Comparison of ENCODE assay signal across 1 cellular context in genomic region chr3:133662256-133662773, GRCh38.
TF ChIP-seq lines count a peak whose summit lies in the region.

No MANE protein-coding gene starts in this region.

TF ChIP-seq in HepG2, 621 proteins besides CTCF, POLR2A, EP300 and RAD21 (continued from another document and continues in another):
- TF ChIP-seq, protein P1, sequence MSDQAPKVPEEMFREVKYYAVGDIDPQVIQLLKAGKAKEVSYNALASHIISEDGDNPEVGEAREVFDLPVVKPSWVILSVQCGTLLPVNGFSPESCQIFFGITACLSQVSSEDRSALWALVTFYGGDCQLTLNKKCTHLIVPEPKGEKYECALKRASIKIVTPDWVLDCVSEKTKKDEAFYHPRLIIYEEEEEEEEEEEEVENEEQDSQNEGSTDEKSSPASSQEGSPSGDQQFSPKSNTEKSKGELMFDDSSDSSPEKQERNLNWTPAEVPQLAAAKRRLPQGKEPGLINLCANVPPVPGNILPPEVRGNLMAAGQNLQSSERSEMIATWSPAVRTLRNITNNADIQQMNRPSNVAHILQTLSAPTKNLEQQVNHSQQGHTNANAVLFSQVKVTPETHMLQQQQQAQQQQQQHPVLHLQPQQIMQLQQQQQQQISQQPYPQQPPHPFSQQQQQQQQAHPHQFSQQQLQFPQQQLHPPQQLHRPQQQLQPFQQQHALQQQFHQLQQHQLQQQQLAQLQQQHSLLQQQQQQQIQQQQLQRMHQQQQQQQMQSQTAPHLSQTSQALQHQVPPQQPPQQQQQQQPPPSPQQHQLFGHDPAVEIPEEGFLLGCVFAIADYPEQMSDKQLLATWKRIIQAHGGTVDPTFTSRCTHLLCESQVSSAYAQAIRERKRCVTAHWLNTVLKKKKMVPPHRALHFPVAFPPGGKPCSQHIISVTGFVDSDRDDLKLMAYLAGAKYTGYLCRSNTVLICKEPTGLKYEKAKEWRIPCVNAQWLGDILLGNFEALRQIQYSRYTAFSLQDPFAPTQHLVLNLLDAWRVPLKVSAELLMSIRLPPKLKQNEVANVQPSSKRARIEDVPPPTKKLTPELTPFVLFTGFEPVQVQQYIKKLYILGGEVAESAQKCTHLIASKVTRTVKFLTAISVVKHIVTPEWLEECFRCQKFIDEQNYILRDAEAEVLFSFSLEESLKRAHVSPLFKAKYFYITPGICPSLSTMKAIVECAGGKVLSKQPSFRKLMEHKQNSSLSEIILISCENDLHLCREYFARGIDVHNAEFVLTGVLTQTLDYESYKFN (CRISPR knock-in tag; conservative IDR thresholded peaks at IDR 0.05): no peak
- TF ChIP-seq ZKSCAN8 (CRISPR knock-in tag; IDR thresholded peaks at IDR 0.05; ENCODE audit: borderline replicate concordance) (0 out of 2 replicates have a peak, but pooled peaks have one; percentile 17), TOPORS (CRISPR knock-in tag; IDR thresholded peaks at IDR 0.05) (no peak), ISX (CRISPR knock-in tag; conservative IDR thresholded peaks at IDR 0.05) (no peak), HIVEP1 (CRISPR knock-in tag; IDR thresholded peaks at IDR 0.05) (no peak), DR1 (CRISPR knock-in tag; IDR thresholded peaks at IDR 0.05) (no peak), ZNF691 (CRISPR knock-in tag; IDR thresholded peaks at IDR 0.05; ENCODE audit: borderline replicate concordance, low read depth) (no peak), ZNF510 (CRISPR knock-in tag; IDR thresholded peaks at IDR 0.05; ENCODE audit: low read depth) (no peak), FLYWCH1 (CRISPR knock-in tag; IDR thresholded peaks at IDR 0.05) (no peak), ADNP (CRISPR knock-in tag; IDR thresholded peaks at IDR 0.05) (no peak), PAF1 (CRISPR knock-in tag; IDR thresholded peaks at IDR 0.05) (no peak), JUNB (CRISPR knock-in tag; IDR thresholded peaks at IDR 0.05; ENCODE audit: borderline replicate concordance) (no peak), ZFP90 (CRISPR knock-in tag; IDR thresholded peaks at IDR 0.05; ENCODE audit: borderline replicate concordance) (no peak), CAMTA2 (CRISPR knock-in tag; IDR thresholded peaks at IDR 0.05; ENCODE audit: borderline replicate concordance) (no peak), POLR2AphosphoS5 (IDR thresholded peaks at IDR 0.05; ENCODE audit: low read depth, low read length) (no peak), ZSCAN29 (CRISPR knock-in tag; conservative IDR thresholded peaks at IDR 0.05) (no peak), HDAC6 (IDR thresholded peaks at IDR 0.05; ENCODE audit: low read depth, low read length) (no peak), SRF (IDR thresholded peaks at IDR 0.05; ENCODE audit: low read depth, low read length) (no peak), KDM3A (CRISPR knock-in tag; IDR thresholded peaks at IDR 0.05; ENCODE audit: low read depth) (0 out of 2 replicates have a peak, but pooled peaks have one; percentile 27), SMC3 (IDR thresholded peaks at IDR 0.05; ENCODE audit: low read length) (peak; percentile 78), DZIP1 (CRISPR knock-in tag; IDR thresholded peaks at IDR 0.05) (no peak), SNAPC2 (CRISPR knock-in tag; IDR thresholded peaks at IDR 0.05) (no peak), HMGA1 (CRISPR knock-in tag; conservative IDR thresholded peaks at IDR 0.05) (no peak), IRF2 (CRISPR knock-in tag; IDR thresholded peaks at IDR 0.05) (no peak), KLF15 (CRISPR knock-in tag; IDR thresholded peaks at IDR 0.05; ENCODE audit: borderline replicate concordance) (no peak), ZNF713 (CRISPR knock-in tag; IDR thresholded peaks at IDR 0.05) (no peak), ZNF816 (CRISPR knock-in tag; IDR thresholded peaks at IDR 0.05; ENCODE audit: borderline replicate concordance) (no peak), NFIB (CRISPR knock-in tag; IDR thresholded peaks at IDR 0.05; ENCODE audit: borderline replicate concordance) (no peak), NFE2L2 (IDR thresholded peaks at IDR 0.05; ENCODE audit: low read length) (no peak), ZNF615 (CRISPR knock-in tag; IDR thresholded peaks at IDR 0.05; ENCODE audit: borderline replicate concordance) (no peak), ZFY (CRISPR knock-in tag; IDR thresholded peaks at IDR 0.05) (no peak), ZNF549 (CRISPR knock-in tag; IDR thresholded peaks at IDR 0.05) (no peak), ZNF335 (CRISPR knock-in tag; IDR thresholded peaks at IDR 0.05) (no peak; the same call in 1 of the 2 replicates), PBX3 (CRISPR knock-in tag; IDR thresholded peaks at IDR 0.05; ENCODE audit: borderline replicate concordance) (no peak), ZNF296 (CRISPR knock-in tag; conservative IDR thresholded peaks at IDR 0.05) (no peak), ZNF333 (CRISPR knock-in tag; IDR thresholded peaks at IDR 0.05; ENCODE audit: borderline replicate concordance) (no peak), ZNF382 (CRISPR knock-in tag; IDR thresholded peaks at IDR 0.05; ENCODE audit: borderline replicate concordance) (no peak), MYC (CRISPR knock-in tag; IDR thresholded peaks at IDR 0.05; ENCODE audit: borderline replicate concordance) (no peak), SPEN (CRISPR knock-in tag; IDR thresholded peaks at IDR 0.05; ENCODE audit: low read depth) (peak; percentile 5; the same call in 1 of the 2 replicates)
- TF ChIP-seq, protein P2, sequence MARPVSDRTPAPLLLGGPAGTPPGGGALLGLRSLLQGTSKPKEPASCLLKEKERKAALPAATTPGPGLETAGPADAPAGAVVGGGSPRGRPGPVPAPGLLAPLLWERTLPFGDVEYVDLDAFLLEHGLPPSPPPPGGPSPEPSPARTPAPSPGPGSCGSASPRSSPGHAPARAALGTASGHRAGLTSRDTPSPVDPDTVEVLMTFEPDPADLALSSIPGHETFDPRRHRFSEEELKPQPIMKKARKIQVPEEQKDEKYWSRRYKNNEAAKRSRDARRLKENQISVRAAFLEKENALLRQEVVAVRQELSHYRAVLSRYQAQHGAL (CRISPR knock-in tag; IDR thresholded peaks at IDR 0.05; ENCODE audit: not compliant biosample characterization): no peak
- TF ChIP-seq, protein P3, sequence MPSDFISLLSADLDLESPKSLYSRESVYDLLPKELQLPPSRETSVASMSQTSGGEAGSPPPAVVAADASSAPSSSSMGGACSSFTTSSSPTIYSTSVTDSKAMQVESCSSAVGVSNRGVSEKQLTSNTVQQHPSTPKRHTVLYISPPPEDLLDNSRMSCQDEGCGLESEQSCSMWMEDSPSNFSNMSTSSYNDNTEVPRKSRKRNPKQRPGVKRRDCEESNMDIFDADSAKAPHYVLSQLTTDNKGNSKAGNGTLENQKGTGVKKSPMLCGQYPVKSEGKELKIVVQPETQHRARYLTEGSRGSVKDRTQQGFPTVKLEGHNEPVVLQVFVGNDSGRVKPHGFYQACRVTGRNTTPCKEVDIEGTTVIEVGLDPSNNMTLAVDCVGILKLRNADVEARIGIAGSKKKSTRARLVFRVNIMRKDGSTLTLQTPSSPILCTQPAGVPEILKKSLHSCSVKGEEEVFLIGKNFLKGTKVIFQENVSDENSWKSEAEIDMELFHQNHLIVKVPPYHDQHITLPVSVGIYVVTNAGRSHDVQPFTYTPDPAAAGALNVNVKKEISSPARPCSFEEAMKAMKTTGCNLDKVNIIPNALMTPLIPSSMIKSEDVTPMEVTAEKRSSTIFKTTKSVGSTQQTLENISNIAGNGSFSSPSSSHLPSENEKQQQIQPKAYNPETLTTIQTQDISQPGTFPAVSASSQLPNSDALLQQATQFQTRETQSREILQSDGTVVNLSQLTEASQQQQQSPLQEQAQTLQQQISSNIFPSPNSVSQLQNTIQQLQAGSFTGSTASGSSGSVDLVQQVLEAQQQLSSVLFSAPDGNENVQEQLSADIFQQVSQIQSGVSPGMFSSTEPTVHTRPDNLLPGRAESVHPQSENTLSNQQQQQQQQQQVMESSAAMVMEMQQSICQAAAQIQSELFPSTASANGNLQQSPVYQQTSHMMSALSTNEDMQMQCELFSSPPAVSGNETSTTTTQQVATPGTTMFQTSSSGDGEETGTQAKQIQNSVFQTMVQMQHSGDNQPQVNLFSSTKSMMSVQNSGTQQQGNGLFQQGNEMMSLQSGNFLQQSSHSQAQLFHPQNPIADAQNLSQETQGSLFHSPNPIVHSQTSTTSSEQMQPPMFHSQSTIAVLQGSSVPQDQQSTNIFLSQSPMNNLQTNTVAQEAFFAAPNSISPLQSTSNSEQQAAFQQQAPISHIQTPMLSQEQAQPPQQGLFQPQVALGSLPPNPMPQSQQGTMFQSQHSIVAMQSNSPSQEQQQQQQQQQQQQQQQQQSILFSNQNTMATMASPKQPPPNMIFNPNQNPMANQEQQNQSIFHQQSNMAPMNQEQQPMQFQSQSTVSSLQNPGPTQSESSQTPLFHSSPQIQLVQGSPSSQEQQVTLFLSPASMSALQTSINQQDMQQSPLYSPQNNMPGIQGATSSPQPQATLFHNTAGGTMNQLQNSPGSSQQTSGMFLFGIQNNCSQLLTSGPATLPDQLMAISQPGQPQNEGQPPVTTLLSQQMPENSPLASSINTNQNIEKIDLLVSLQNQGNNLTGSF (CRISPR knock-in tag; IDR thresholded peaks at IDR 0.05): no peak
- TF ChIP-seq, protein P4, sequence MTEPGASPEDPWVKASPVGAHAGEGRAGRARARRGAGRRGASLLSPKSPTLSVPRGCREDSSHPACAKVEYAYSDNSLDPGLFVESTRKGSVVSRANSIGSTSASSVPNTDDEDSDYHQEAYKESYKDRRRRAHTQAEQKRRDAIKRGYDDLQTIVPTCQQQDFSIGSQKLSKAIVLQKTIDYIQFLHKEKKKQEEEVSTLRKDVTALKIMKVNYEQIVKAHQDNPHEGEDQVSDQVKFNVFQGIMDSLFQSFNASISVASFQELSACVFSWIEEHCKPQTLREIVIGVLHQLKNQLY (CRISPR knock-in tag; IDR thresholded peaks at IDR 0.05): no peak
- TF ChIP-seq, protein P5, sequence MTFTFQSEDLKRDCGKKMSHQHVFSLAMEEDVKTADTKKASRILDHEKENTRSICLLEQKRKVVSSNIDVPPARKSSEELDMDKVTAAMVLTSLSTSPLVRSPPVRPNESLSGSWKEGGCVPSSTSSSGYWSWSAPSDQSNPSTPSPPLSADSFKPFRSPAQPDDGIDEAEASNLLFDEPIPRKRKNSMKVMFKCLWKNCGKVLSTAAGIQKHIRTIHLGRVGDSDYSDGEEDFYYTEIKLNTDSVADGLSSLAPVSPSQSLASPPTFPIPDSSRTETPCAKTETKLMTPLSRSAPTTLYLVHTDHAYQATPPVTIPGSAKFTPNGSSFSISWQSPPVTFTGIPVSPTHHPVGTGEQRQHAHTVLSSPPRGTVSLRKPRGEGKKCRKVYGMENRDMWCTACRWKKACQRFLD (CRISPR knock-in tag; IDR thresholded peaks at IDR 0.05; ENCODE audit: borderline replicate concordance): no peak
- TF ChIP-seq, protein P6, sequence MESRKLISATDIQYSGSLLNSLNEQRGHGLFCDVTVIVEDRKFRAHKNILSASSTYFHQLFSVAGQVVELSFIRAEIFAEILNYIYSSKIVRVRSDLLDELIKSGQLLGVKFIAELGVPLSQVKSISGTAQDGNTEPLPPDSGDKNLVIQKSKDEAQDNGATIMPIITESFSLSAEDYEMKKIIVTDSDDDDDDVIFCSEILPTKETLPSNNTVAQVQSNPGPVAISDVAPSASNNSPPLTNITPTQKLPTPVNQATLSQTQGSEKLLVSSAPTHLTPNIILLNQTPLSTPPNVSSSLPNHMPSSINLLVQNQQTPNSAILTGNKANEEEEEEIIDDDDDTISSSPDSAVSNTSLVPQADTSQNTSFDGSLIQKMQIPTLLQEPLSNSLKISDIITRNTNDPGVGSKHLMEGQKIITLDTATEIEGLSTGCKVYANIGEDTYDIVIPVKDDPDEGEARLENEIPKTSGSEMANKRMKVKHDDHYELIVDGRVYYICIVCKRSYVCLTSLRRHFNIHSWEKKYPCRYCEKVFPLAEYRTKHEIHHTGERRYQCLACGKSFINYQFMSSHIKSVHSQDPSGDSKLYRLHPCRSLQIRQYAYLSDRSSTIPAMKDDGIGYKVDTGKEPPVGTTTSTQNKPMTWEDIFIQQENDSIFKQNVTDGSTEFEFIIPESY (CRISPR knock-in tag; IDR thresholded peaks at IDR 0.05): no peak
- TF ChIP-seq, protein P7, sequence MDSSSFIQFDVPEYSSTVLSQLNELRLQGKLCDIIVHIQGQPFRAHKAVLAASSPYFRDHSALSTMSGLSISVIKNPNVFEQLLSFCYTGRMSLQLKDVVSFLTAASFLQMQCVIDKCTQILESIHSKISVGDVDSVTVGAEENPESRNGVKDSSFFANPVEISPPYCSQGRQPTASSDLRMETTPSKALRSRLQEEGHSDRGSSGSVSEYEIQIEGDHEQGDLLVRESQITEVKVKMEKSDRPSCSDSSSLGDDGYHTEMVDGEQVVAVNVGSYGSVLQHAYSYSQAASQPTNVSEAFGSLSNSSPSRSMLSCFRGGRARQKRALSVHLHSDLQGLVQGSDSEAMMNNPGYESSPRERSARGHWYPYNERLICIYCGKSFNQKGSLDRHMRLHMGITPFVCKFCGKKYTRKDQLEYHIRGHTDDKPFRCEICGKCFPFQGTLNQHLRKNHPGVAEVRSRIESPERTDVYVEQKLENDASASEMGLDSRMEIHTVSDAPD (CRISPR knock-in tag; IDR thresholded peaks at IDR 0.05): no peak
